Comparison of ENCODE assay signal across 10 cellular contexts in the genomic region with DNA sequence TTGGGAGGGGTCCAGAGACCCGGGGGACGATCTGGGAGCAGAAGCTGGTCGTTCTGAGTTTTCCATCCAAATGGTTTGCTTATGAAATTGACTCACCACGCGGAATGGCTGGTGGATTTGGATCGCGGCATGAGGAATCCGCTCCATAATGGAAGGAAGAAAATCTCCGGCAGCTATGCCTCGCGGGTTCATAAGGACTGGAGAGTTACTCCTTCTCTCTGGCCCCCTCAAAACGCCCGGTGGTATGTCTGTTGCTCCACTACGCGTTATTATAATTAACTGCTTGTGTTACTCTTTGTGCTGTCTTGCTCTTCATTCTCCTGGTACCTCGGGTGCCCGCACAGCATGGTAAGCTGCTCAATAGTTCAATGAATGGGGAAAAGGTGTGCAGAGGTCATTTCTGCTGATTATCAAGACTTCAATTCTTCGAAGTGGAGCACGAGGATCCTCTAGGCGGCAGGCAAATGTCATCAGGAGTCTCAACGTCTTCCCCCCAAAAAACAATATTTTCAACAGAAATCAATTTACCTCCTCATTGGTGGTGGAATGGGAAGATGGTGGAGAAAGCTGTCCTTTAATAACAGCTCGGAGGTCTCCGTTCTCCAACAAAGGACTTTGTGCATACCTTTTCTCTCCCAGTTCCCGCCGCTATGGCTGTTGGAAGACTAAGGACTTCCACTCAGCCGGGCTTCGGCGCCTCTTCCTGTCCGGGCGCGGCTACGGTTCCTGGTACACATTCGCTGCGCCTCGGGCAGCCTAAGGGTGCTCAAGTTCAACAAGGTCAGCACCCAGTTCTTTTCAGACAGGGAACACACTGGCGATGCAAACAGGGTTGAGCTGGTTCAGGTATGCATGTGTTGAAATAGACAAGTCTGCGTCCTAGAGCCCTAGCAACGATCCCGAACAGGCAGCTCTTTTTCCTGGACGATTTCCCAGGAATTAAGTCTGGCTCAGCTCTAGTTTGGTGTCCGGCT. TPM values are rescaled to one million over a fixed set of nuclear protein-coding genes. Genes with fewer than 3 reads are reported as not detected.
DNase-seq lines count a peak whose midpoint lies in the region; ATAC-seq and TF ChIP-seq lines count a peak whose summit lies in the region.
"Had no signal": no experiment of that assay in that cellular context is flagged by ENCODE, and none has a peak within 500 bp of the region (broad histone marks: within the 10 kb centered on the region; RNA-seq: fewer than 3 reads in every experiment).

No MANE protein-coding gene starts in this region.

- in situ Hi-C loops in KBM-7 (cut with MboI; ENCODE audit: low pct_unique_long_range_greater_than_20kb, low sequenced_read_pairs) = no loop called here

- no CpG with 5 or more reads among the region's 41 CpGs for WGBS in iPS DF 6.9 (ENCODE audit: insufficient coverage, insufficient read length)

- CTCF ChIA-PET in activated CD8-positive, alpha-beta T cell treated with anti-CD3 and anti-CD28 coated beads for 36 hours (lab: Charles Lee) = interaction anchor here (1.5 kb wide), 1 partner anchor 13 kb away, joined by 7 read pairs; no protein-coding TSS in a partner anchor

- no peak overlapping the region for H3K27ac ChIP-seq in cardiac muscle cell
- no peak overlapping the region for H3K27ac ChIP-seq in iPS DF 6.9 (ENCODE audit: low read length)

- ATAC-seq in Right ventricle myocardium superior (ENCODE audit: poor library complexity) (no peak), HG02642 (IDR thresholded peaks at IDR 0.05; ENCODE audit: poor library complexity, unreplicated experiment) (no peak)
- ATAC-seq in activated CD8-positive, alpha-beta T cell treated with anti-CD3 and anti-CD28 coated beads for 36 hours = no peak
- ATAC-seq in stimulated activated naive CD8-positive, alpha-beta T cell treated with anti-CD3 and anti-CD28 coated beads, Interleukin-15, amount 100 ng/mL, for 72 hours = peak; percentile 45

- peak in 1 of 2 donors; percentile 55 for DNase-seq in cardiac muscle cell (ENCODE audit: low read depth in 1 of 2, low spot score in 1 of 2)
- DNase-seq in Right ventricle myocardium superior = no peak
- no peak for DNase-seq in activated CD8-positive, alpha-beta T cell treated with anti-CD3 and anti-CD28 coated beads for 36 hours
- no peak for DNase-seq in iPS DF 6.9 (ENCODE audit: low read depth, low spot score)
- DNase-seq in stimulated activated naive CD8-positive, alpha-beta T cell treated with anti-CD3 and anti-CD28 coated beads, Interleukin-15, amount 100 ng/mL, for 72 hours = no peak
- no peak for DNase-seq in NCI-H1436 (lab: John Stamatoyannopoulos, UW)
- no peak for DNase-seq in KBM-7
- DNase-seq: DND-41, NCI-H2107 had no signal

- H3K36me3 ChIP-seq in cardiac muscle cell (no peaks in the 10 kb centered on the region), iPS DF 6.9 (ENCODE audit: control insufficient read depth, insufficient read depth, low read length) (no peaks in the 10 kb centered on the region)

- POLR2A ChIA-PET in activated CD8-positive, alpha-beta T cell treated with anti-CD3 and anti-CD28 coated beads for 36 hours (lab: Charles Lee) = interaction anchor here (1.7 kb wide), 1 partner anchor 44 kb away, joined by 3 read pairs; no protein-coding TSS in a partner anchor

- H3K9me3 ChIP-seq in cardiac muscle cell (ENCODE audit: low read depth) = no peaks in the 10 kb centered on the region
- H3K9me3 ChIP-seq in iPS DF 6.9 (ENCODE audit: control insufficient read depth, insufficient read depth, low read length) = no peaks in the 10 kb centered on the region

- peak overlapping the region; percentile 10 for H3K4me3 ChIP-seq in cardiac muscle cell
- H3K4me3 ChIP-seq in iPS DF 6.9 (ENCODE audit: low read length) = peak overlapping the region; percentile 57; the same call in 1 of the 2 replicates

- peaks cover 60% of the 10 kb centered on the region for H3K27me3 Mint-ChIP-seq in activated CD8-positive, alpha-beta T cell treated with anti-CD3 and anti-CD28 coated beads for 36 hours
- peaks cover 79% of the 10 kb centered on the region for H3K27me3 Mint-ChIP-seq in stimulated activated naive CD8-positive, alpha-beta T cell treated with anti-CD3 and anti-CD28 coated beads, Interleukin-15, amount 100 ng/mL, for 72 hours

- TF ChIP-seq CTCF in cardiac muscle cell (IDR thresholded peaks at IDR 0.05; ENCODE audit: low read depth, low read length) = no peak
- no peak for TF ChIP-seq CTCF in activated CD8-positive, alpha-beta T cell treated with anti-CD3 and anti-CD28 coated beads for 36 hours (IDR thresholded peaks at IDR 0.05)

- peak overlapping the region; percentile 53 for H3K4me3 Mint-ChIP-seq in activated CD8-positive, alpha-beta T cell treated with anti-CD3 and anti-CD28 coated beads for 36 hours
- peak overlapping the region; percentile 80 to 83 for H3K4me3 Mint-ChIP-seq in stimulated activated naive CD8-positive, alpha-beta T cell treated with anti-CD3 and anti-CD28 coated beads, Interleukin-15, amount 100 ng/mL, for 72 hours

- H3K27ac Mint-ChIP-seq in activated CD8-positive, alpha-beta T cell treated with anti-CD3 and anti-CD28 coated beads for 36 hours = no peak overlapping the region
- H3K27ac Mint-ChIP-seq in stimulated activated naive CD8-positive, alpha-beta T cell treated with anti-CD3 and anti-CD28 coated beads, Interleukin-15, amount 100 ng/mL, for 72 hours = peak overlapping the region in 1 of 2 donors; percentile 85

- H3K36me3 Mint-ChIP-seq in activated CD8-positive, alpha-beta T cell treated with anti-CD3 and anti-CD28 coated beads for 36 hours (ENCODE audit: low read depth) = no peaks in the 10 kb centered on the region

- H3K27me3 ChIP-seq in cardiac muscle cell (peaks cover 42% of the 10 kb centered on the region), iPS DF 6.9 (ENCODE audit: control insufficient read depth, insufficient read depth, low read length) (no peaks in the 10 kb centered on the region)

- H3K4me1 ChIP-seq in cardiac muscle cell (ENCODE audit: low read depth) (no peaks in the 10 kb centered on the region), iPS DF 6.9 (ENCODE audit: control insufficient read depth, insufficient read depth, low read length) (no peaks in the 10 kb centered on the region)

- peaks cover 4% of the 10 kb centered on the region for H3K9me3 Mint-ChIP-seq in activated CD8-positive, alpha-beta T cell treated with anti-CD3 and anti-CD28 coated beads for 36 hours
- H3K9me3 Mint-ChIP-seq in stimulated activated naive CD8-positive, alpha-beta T cell treated with anti-CD3 and anti-CD28 coated beads, Interleukin-15, amount 100 ng/mL, for 72 hours = peaks cover 1 to 5% of the 10 kb centered on the region in 2 donors

- peaks cover 21% of the 10 kb centered on the region for H3K4me1 Mint-ChIP-seq in activated CD8-positive, alpha-beta T cell treated with anti-CD3 and anti-CD28 coated beads for 36 hours (ENCODE audit: low read depth)
- H3K4me1 Mint-ChIP-seq in stimulated activated naive CD8-positive, alpha-beta T cell treated with anti-CD3 and anti-CD28 coated beads, Interleukin-15, amount 100 ng/mL, for 72 hours = peaks cover 36% of the 10 kb centered on the region

- intact Hi-C loops in Right ventricle myocardium superior (cut with DNase I) = no loop called here
- intact Hi-C loops in activated CD8-positive, alpha-beta T cell treated with anti-CD3 and anti-CD28 coated beads for 36 hours (cut with micrococcal nuclease) = no loop called here

RNA-seq across cellular contexts. Expression of a gene that starts 9.2 kb away (rescaled TPM):
- 4.4 and 9.9 TPM in 2 replicates for total RNA-seq in cardiac muscle cell
- polyA plus RNA-seq in cardiac muscle cell = 2.7 and 5.2 TPM in 2 replicates
- not detected for total RNA-seq in Right ventricle myocardium superior
- total RNA-seq in activated CD8-positive, alpha-beta T cell treated with anti-CD3 and anti-CD28 coated beads for 36 hours = 1 to 10 TPM in 1 of 2 experiments, under 1 TPM in 1; 0.65 to 1.9 TPM
